ENCODE assay signal across 8 cellular contexts in genomic region chr20:45347936-45348809, GRCh38. TPM values are rescaled to one million over a fixed set of nuclear protein-coding genes. Genes with fewer than 3 reads are reported as not detected.
DNase-seq lines count a peak whose midpoint lies in the region; ATAC-seq, FAIRE-seq and TF ChIP-seq lines count a peak whose summit lies in the region.

A gene with protein sequence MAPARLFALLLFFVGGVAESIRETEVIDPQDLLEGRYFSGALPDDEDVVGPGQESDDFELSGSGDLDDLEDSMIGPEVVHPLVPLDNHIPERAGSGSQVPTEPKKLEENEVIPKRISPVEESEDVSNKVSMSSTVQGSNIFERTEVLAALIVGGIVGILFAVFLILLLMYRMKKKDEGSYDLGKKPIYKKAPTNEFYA (minus strand): TSS chr20:45348424. CDS start chr20:45348384, 40 bp downstream.

- no peak within 1 kb of the TSS for H2AFZ ChIP-seq in osteoblast (ENCODE audit: low read length)

- ATAC-seq in RWPE2 (ENCODE audit: low read depth), result peak; percentile 35

- TF ChIP-seq CTCF in A673 (conservative IDR thresholded peaks at IDR 0.05; ENCODE audit: low read depth, low read length), result no peak
- peak; percentile 10 for TF ChIP-seq CTCF in RWPE2 (IDR thresholded peaks at IDR 0.05; ENCODE audit: poor library complexity, severe bottlenecking)
- no peak for TF ChIP-seq CTCF in osteoblast (IDR thresholded peaks at IDR 0.05; ENCODE audit: extremely low read depth, low read depth, low read length)

- CTCF ChIA-PET in A673 (lab: Charles Lee), result interaction anchor here (0.8 kb wide), 1 partner anchor 15 kb away, joined by 3 read pairs; the partner anchor contains the start of gene SYS1
- CTCF ChIA-PET in activated naive CD4-positive, alpha-beta T cell treated with anti-CD3 and anti-CD28 coated beads for 36 hours (lab: Charles Lee), result interaction anchor here (1.2 to 3.2 kb wide), 7 partner anchors 19 to 423 kb away, joined by 3 to 20 read pairs (median 4); no protein-coding TSS in a partner anchor

- DNase-seq in A673 (ENCODE audit: low spot score) (peak; percentile 64), H54 (ENCODE audit: insufficient read length, low spot score) (peak; percentile 61), RWPE2 (ENCODE audit: low spot score) (peak; percentile 95), frontal cortex (ENCODE audit: low spot score in 2 of 2) (peak; percentile 72 to 81), osteoblast (ENCODE audit: insufficient read length, low spot score, missing footprints) (peak; percentile 93), GM12891 (ENCODE audit: insufficient read length, low spot score) (no peak)
- DNase-seq in activated naive CD4-positive, alpha-beta T cell treated with anti-CD3 and anti-CD28 coated beads for 36 hours, result peak; percentile 68

- H3K4me2 ChIP-seq in osteoblast (ENCODE audit: insufficient read depth, low read length), result peak within 1 kb of the TSS; percentile 91

- H3K36me3 ChIP-seq in A673 (ENCODE audit: insufficient read depth, low read length, poor library complexity, severe bottlenecking) (no peaks in the 10 kb centered on the region), RWPE2 (ENCODE audit: low read depth) (peaks cover 49% of the 10 kb centered on the region), osteoblast (ENCODE audit: insufficient read depth, low read length) (peaks cover 23% of the 10 kb centered on the region), thymus (ENCODE audit: control insufficient read depth, insufficient read depth) (no peaks in the 10 kb centered on the region)

- intact Hi-C loops in A673 (cut with micrococcal nuclease; ENCODE audit: unreplicated experiment), result no loop called here
- intact Hi-C loops in activated naive CD4-positive, alpha-beta T cell treated with anti-CD3 and anti-CD28 coated beads for 36 hours (cut with micrococcal nuclease), result loop anchor here (1.0 kb wide), 2 partner anchors 15 to 405 kb away; partner anchors contain the start of gene SYS1

- H3K27me3 ChIP-seq in A673 (replicated peaks; ENCODE audit: insufficient read depth, low read depth, low read length, poor library complexity) (no peaks in the 10 kb centered on the region), RWPE2 (ENCODE audit: insufficient read depth, poor library complexity, severe bottlenecking) (no peaks in the 10 kb centered on the region), osteoblast (ENCODE audit: insufficient read depth, low read length) (no peaks in the 10 kb centered on the region), thymus (ENCODE audit: control insufficient read depth, insufficient read depth) (peaks cover 24% of the 10 kb centered on the region)

- H3K9me3 ChIP-seq in A673 (ENCODE audit: low read depth, low read length, poor library complexity, severe bottlenecking) (no peaks in the 10 kb centered on the region), RWPE2 (ENCODE audit: severe bottlenecking) (no peaks in the 10 kb centered on the region), osteoblast (ENCODE audit: low read depth, low read length) (no peaks in the 10 kb centered on the region), thymus (ENCODE audit: control insufficient read depth) (no peaks in the 10 kb centered on the region)

- H3K4me1 Mint-ChIP-seq in activated naive CD4-positive, alpha-beta T cell treated with anti-CD3 and anti-CD28 coated beads for 36 hours (ENCODE audit: low read depth), result peaks cover 38% of the 10 kb centered on the region

- TF ChIP-seq POLR2A in H54 (IDR thresholded peaks at IDR 0.05; ENCODE audit: low read depth, low read length) (peak; percentile 100), GM12891 (IDR thresholded peaks at IDR 0.05; ENCODE audit: low read depth, low read length) (no peak)

- peaks cover 50% of the 10 kb centered on the region for H3K79me2 ChIP-seq in osteoblast (ENCODE audit: insufficient read depth, low read length)

- no TSS peak for BruUV-seq in A673 (replicated peaks; lab: Mats Ljungman, UMichigan)

- peak within 1 kb of the TSS; percentile 80 for H3K4me3 Mint-ChIP-seq in activated naive CD4-positive, alpha-beta T cell treated with anti-CD3 and anti-CD28 coated beads for 36 hours

- H3K4me1 ChIP-seq in A673 (ENCODE audit: insufficient read depth, low read length, poor library complexity, severe bottlenecking) (peaks cover 47% of the 10 kb centered on the region), RWPE2 (ENCODE audit: insufficient read depth, poor library complexity, severe bottlenecking) (peaks cover 44% of the 10 kb centered on the region), osteoblast (ENCODE audit: insufficient read depth, low read length) (peaks cover 44% of the 10 kb centered on the region), thymus (ENCODE audit: control insufficient read depth, insufficient read depth, low read length) (no peaks in the 10 kb centered on the region)

- no peaks in the 10 kb centered on the region for H3K9me3 Mint-ChIP-seq in activated naive CD4-positive, alpha-beta T cell treated with anti-CD3 and anti-CD28 coated beads for 36 hours

- no peaks in the 10 kb centered on the region for H3K27me3 Mint-ChIP-seq in activated naive CD4-positive, alpha-beta T cell treated with anti-CD3 and anti-CD28 coated beads for 36 hours (ENCODE audit: low read depth)

- peak within 1 kb of the TSS; percentile 77 for H3K27ac Mint-ChIP-seq in activated naive CD4-positive, alpha-beta T cell treated with anti-CD3 and anti-CD28 coated beads for 36 hours

- FAIRE-seq in H54 (lab: Jason Lieb, UNC), result no peak
- FAIRE-seq in frontal cortex (lab: Jason Lieb, UNC), result no peak
- no peak for FAIRE-seq in GM12891 (lab: Jason Lieb, UNC)

- H3K36me3 Mint-ChIP-seq in activated naive CD4-positive, alpha-beta T cell treated with anti-CD3 and anti-CD28 coated beads for 36 hours (ENCODE audit: low read depth), result peaks cover 5% of the 10 kb centered on the region

- peak within 1 kb of the TSS; percentile 65 for H3K4me3 ChIP-seq in A673 (ENCODE audit: low read depth, low read length, poor library complexity, severe bottlenecking)
- peak within 1 kb of the TSS; percentile 98 for H3K4me3 ChIP-seq in RWPE2 (ENCODE audit: severe bottlenecking)
- peak within 1 kb of the TSS; percentile 90 for H3K4me3 ChIP-seq in osteoblast (ENCODE audit: insufficient read depth, low read length)
- H3K4me3 ChIP-seq in thymus (ENCODE audit: low read length), result peak within 1 kb of the TSS; percentile 49

- POLR2A ChIA-PET in A673 (lab: Charles Lee; ENCODE audit: low non-redundant PET), result no interaction called here

- H4K20me1 ChIP-seq in osteoblast (ENCODE audit: insufficient read depth, low read length), result peaks cover 41% of the 10 kb centered on the region

- H3K27ac ChIP-seq in A673 (ENCODE audit: low read depth, low read length, poor library complexity, severe bottlenecking) (peak within 1 kb of the TSS; percentile 85), RWPE2 (ENCODE audit: poor library complexity, severe bottlenecking) (peak within 1 kb of the TSS; percentile 99), osteoblast (ENCODE audit: low read depth, low read length) (peak within 1 kb of the TSS; percentile 100), thymus (ENCODE audit: low read depth) (peak within 1 kb of the TSS; percentile 42)

- WGBS in thymus, result 6% methylated on average over 78 of the region's 78 CpGs

TF ChIP-seq in GM12891, 5 proteins besides CTCF, POLR2A, EP300 and RAD21:
- TF ChIP-seq TAF1 (IDR thresholded peaks at IDR 0.05; ENCODE audit: low read depth, low read length), result no peak
- TF ChIP-seq POLR2AphosphoS5 (IDR thresholded peaks at IDR 0.05; ENCODE audit: low read depth, low read length), result no peak
- no peak for TF ChIP-seq PAX5 (IDR thresholded peaks at IDR 0.05; ENCODE audit: insufficient read depth, low read length, severe bottlenecking)
- no peak for TF ChIP-seq SPI1 (IDR thresholded peaks at IDR 0.05; ENCODE audit: low read depth, low read length)
- no peak for TF ChIP-seq POU2F2 (IDR thresholded peaks at IDR 0.05; ENCODE audit: low read depth, low read length)
TF ChIP-seq in GM12891: peak in this region for 0.

RNA-seq across cellular contexts. Expression of the gene that starts here (rescaled TPM):
- total RNA-seq in A673 (2021), result 14.8 and 16.3 TPM in 2 replicates
- 10 to 100 TPM; 28.4 to 31.4 TPM for total RNA-seq in activated naive CD4-positive, alpha-beta T cell treated with anti-CD3 and anti-CD28 coated beads for 36 hours
- total RNA-seq in frontal cortex, result 0.82 TPM
- 182 and 267 TPM in 2 replicates for total RNA-seq in osteoblast
- polyA plus RNA-seq in thymus, result 18.9 TPM
- polyA plus RNA-seq in GM12891 (2012; ENCODE audit: low read depth, missing spikeins), result 2.7 TPM

Comparison
In these comparisons a context has a peak if more than half of its experiments do, and no peak if none do; other contexts are left out.
1. Peak in DNase-seq in frontal cortex; RNA of the gene not detected or under 1 TPM.
2. H3K27ac ChIP-seq: peak in every context shown above with its lines; median percentile 100 in osteoblast; 99 in RWPE2; 85 in A673; 42 in thymus.